12 cellular contexts compared by ENCODE assay signal in the genomic region with DNA sequence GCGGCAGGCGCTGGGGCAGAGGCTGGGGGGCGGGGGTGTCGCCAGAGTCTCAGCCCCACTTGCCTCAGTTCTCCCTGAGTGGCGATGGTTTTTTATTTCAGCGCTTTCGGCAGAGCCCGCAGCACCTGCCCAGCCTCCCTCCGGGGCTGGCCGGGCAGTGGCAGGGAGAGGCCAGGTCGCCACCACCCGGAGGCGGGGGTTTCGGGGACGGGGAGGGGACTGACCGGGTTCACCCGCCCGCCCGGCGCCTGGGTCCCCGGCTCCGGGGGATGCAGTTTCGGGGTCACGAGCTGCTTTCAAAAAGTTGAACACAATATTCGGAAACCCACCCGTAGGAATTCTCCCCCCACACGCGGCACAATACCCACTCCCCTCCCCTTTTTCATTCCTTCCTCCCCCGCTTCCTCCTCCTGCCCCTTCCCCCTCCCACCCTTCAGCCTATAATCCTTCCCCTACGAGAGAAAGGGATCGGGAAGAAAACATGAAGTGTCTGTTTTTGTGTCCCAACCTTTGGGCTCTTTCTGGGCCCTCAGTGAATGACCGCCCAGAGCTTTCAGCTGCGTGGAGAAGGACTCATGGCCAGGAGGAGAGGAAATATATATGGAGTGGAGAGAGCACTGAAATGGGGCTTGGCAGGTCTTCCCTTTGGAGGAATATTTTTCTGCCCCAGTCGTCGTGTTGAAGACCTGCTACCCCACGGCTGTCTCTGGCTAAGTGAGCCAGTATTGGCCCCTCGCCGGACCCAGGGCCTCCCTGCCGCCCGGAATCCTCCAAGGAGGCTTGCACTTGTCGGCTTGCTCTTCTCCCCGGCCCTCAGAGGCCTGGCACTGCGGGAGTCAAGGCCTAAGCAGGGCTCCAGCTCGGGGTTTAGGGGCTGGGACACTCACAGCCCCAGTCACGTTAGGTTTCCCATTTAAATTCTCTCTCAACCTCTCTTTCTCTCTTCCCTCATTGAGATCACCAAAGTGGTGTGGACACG. TPM values are rescaled to one million over a fixed set of nuclear protein-coding genes. Genes with fewer than 3 reads are reported as not detected.
A peak's percentile ranks its signal among the peaks of the same experiment; 100 is the strongest.
DNase-seq lines count a peak whose midpoint lies in the region; ATAC-seq and TF ChIP-seq lines count a peak whose summit lies in the region.
"Had no signal": no experiment of that assay in that cellular context is flagged by ENCODE, and none has a peak within 500 bp of the region (broad histone marks: within the 10 kb centered on the region; RNA-seq: fewer than 3 reads in every experiment).

No MANE protein-coding gene starts in this region.

- H3K9ac ChIP-seq in BLaER1 treated with 17β-estradiol and CSF1 and Interleukin-3, amounts not matched to agents 10 nM and 100 nM: peak overlapping the region in 1 of 11 experiments; percentile 26; a peak in 1 of 22 replicates
- no peak overlapping the region for H3K9ac ChIP-seq in HUES48 (ENCODE audit: low read depth, low read length)
- H3K9ac ChIP-seq in neuronal stem cell (ENCODE audit: low read depth, low read length, poor library complexity): peak overlapping the region; percentile 97

- intact Hi-C loops in left lung (cut with DNase I): no loop called here

- peak overlapping the region; percentile 85 for H2AFZ ChIP-seq in neuronal stem cell (ENCODE audit: low read length)

- peaks cover 21 to 37% (median 27%) of the 10 kb centered on the region in 11 experiments for H3K9me3 ChIP-seq in BLaER1 treated with 17β-estradiol and CSF1 and Interleukin-3, amounts not matched to agents 10 nM and 100 nM (replicated peaks in 1 of 11)
- no peaks in the 10 kb centered on the region for H3K9me3 ChIP-seq in HUES48 (ENCODE audit: control insufficient read depth, insufficient read depth, low read length)
- H3K9me3 ChIP-seq in ectodermal cell (ENCODE audit: control insufficient read depth, low read length): no peaks in the 10 kb centered on the region
- peaks cover 0 to 9% of the 10 kb centered on the region in 2 donors for H3K9me3 ChIP-seq in neuronal stem cell (replicated peaks in 1 of 2; ENCODE audit: control insufficient read depth in 2 of 2, insufficient read depth in 1 of 2, low read depth in 1 of 2, low read length in 2 of 2)
- H3K9me3 ChIP-seq in left lung: no peaks in the 10 kb centered on the region

- H2BK12ac ChIP-seq in neuronal stem cell (ENCODE audit: low read length): peak overlapping the region; percentile 92

- H3K23ac ChIP-seq in neuronal stem cell (ENCODE audit: low read depth, low read length, poor library complexity): peak overlapping the region; percentile 86

- H3K4ac ChIP-seq in neuronal stem cell (ENCODE audit: low read length): peak overlapping the region; percentile 99

- H2BK5ac ChIP-seq in neuronal stem cell (ENCODE audit: low read length): peak overlapping the region; percentile 100

- 0 to 1% methylated on average over 45 to 46 of the region's 46 CpGs for WGBS in ectodermal cell, 2 experiments
- no CpG with 5 or more reads among the region's 46 CpGs for WGBS in neuronal stem cell (ENCODE audit: extremely low coverage in 2 of 2, insufficient read length in 2 of 2, insufficient replicate concordance in 1 of 2), 2 donors

- peak overlapping the region; percentile 98 for H3K18ac ChIP-seq in neuronal stem cell (ENCODE audit: low read length)

- H3K27me3 ChIP-seq in BLaER1 treated with 17β-estradiol and CSF1 and Interleukin-3, amounts not matched to agents 10 nM and 100 nM: peaks cover 100% of the 10 kb centered on the region in 11 experiments
- H3K27me3 ChIP-seq in HUES48 (ENCODE audit: control insufficient read depth, insufficient read depth, low read length) (peaks cover 98% of the 10 kb centered on the region), ectodermal cell (ENCODE audit: control insufficient read depth, insufficient read depth, low read length, poor library complexity, severe bottlenecking) (peaks cover 100% of the 10 kb centered on the region), neuronal stem cell (ENCODE audit: control insufficient read depth in 3 of 3, insufficient read depth in 3 of 3, low read depth in 1 of 3, low read length in 3 of 3) (peaks cover 0 to 99% (median 0%) of the 10 kb centered on the region in 3 experiments), left lung (peaks cover 98 to 100% of the 10 kb centered on the region in 2 donors)

- H3K14ac ChIP-seq in neuronal stem cell (ENCODE audit: low read length): peak overlapping the region; percentile 91

- H2AK5ac ChIP-seq in neuronal stem cell (ENCODE audit: low read depth, low read length): peak overlapping the region; percentile 88

- H3K4me3 ChIP-seq in BLaER1 treated with 17β-estradiol and CSF1 and Interleukin-3, amounts not matched to agents 10 nM and 100 nM: peak overlapping the region in 7 of 10 experiments; percentile 3 to 53 (median 43); a peak in 10 of 20 replicates
- H3K4me3 ChIP-seq in HUES48 (ENCODE audit: low read depth, low read length): peak overlapping the region; percentile 56; the same call in 1 of the 2 replicates
- H3K4me3 ChIP-seq in ectodermal cell (ENCODE audit: insufficient read depth, low read depth, low read length): peak overlapping the region; percentile 26
- peak overlapping the region; percentile 20 to 88 for H3K4me3 ChIP-seq in neuronal stem cell (ENCODE audit: low read length in 2 of 2)
- peak overlapping the region in 1 of 2 donors; percentile 25 for H3K4me3 ChIP-seq in left lung

- TF ChIP-seq CTCF in left lung (IDR thresholded peaks at IDR 0.05): no peak

- H3K79me1 ChIP-seq in neuronal stem cell (ENCODE audit: low read depth, low read length): peaks cover 4% of the 10 kb centered on the region

- ATAC-seq in left lung: no peak

- peaks cover 16 to 25% (median 23%) of the 10 kb centered on the region in 10 experiments; a peak in 19 of 20 replicates for H3K4me1 ChIP-seq in BLaER1 treated with 17β-estradiol and CSF1 and Interleukin-3, amounts not matched to agents 10 nM and 100 nM
- H3K4me1 ChIP-seq in HUES48 (ENCODE audit: control insufficient read depth, insufficient read depth, low read length) (peaks cover 31% of the 10 kb centered on the region; the same call in 1 of the 2 replicates), ectodermal cell (ENCODE audit: control insufficient read depth, insufficient read depth, low read length) (peaks cover 61% of the 10 kb centered on the region), neuronal stem cell (ENCODE audit: control insufficient read depth in 2 of 2, insufficient read depth in 1 of 2, low read depth in 1 of 2, low read length in 2 of 2) (peaks cover 19 to 28% of the 10 kb centered on the region in 2 donors), left lung (peaks cover 6 to 62% of the 10 kb centered on the region in 2 donors)

- peak overlapping the region; percentile 46 to 94 (median 70); a peak in 21 of 22 replicates for H3K4me2 ChIP-seq in BLaER1 treated with 17β-estradiol and CSF1 and Interleukin-3, amounts not matched to agents 10 nM and 100 nM
- peak overlapping the region; percentile 95 for H3K4me2 ChIP-seq in neuronal stem cell (ENCODE audit: insufficient read depth, low read length, poor library complexity, severe bottlenecking)

- peaks cover 0 to 82% (median 65%) of the 10 kb centered on the region in 11 experiments; a peak in 16 of 22 replicates for H4K20me1 ChIP-seq in BLaER1 treated with 17β-estradiol and CSF1 and Interleukin-3, amounts not matched to agents 10 nM and 100 nM

- H3K27ac ChIP-seq in BLaER1 treated with 17β-estradiol and CSF1 and Interleukin-3, amounts not matched to agents 10 nM and 100 nM: no peak overlapping the region
- H3K27ac ChIP-seq in HUES48 (ENCODE audit: low read depth, low read length): no peak overlapping the region
- H3K27ac ChIP-seq in ectodermal cell (ENCODE audit: insufficient read depth, low read depth, low read length, poor library complexity, severe bottlenecking): no peak overlapping the region
- H3K27ac ChIP-seq in neuronal stem cell (replicated peaks; ENCODE audit: low read length): peak overlapping the region; percentile 99
- H3K27ac ChIP-seq in left lung: no peak overlapping the region

- no peaks in the 10 kb centered on the region for H3K36me3 ChIP-seq in BLaER1 treated with 17β-estradiol and CSF1 and Interleukin-3, amounts not matched to agents 10 nM and 100 nM
- H3K36me3 ChIP-seq in HUES48 (ENCODE audit: control insufficient read depth, insufficient read depth, low read length): no peaks in the 10 kb centered on the region
- H3K36me3 ChIP-seq in ectodermal cell (ENCODE audit: control insufficient read depth, insufficient read depth, low read length): no peaks in the 10 kb centered on the region
- peaks cover 0 to 2% of the 10 kb centered on the region in 2 donors for H3K36me3 ChIP-seq in neuronal stem cell (replicated peaks in 1 of 2; ENCODE audit: control insufficient read depth in 2 of 2, insufficient read depth in 2 of 2, low read length in 2 of 2)
- no peaks in the 10 kb centered on the region for H3K36me3 ChIP-seq in left lung

- H2BK120ac ChIP-seq in neuronal stem cell (ENCODE audit: low read depth, low read length): peak overlapping the region; percentile 97

- no peak for DNase-seq in neuronal stem cell (ENCODE audit: low spot score)
- no peak for DNase-seq in occipital lobe (lab: John Stamatoyannopoulos, UW)
- no peak for DNase-seq in left lung
- DNase-seq in COLO829 (ENCODE audit: low spot score): no peak
- DNase-seq in superior temporal gyrus (ENCODE audit: extremely low spot score): no peak
- DNase-seq: DMS153, left colon, NCI-H524 treated with DMSO at 0.1 percent for 48 hours, T-helper 9 cell had no signal

- no peak overlapping the region for H4K8ac ChIP-seq in neuronal stem cell (ENCODE audit: low read depth, low read length)

- H2BK15ac ChIP-seq in neuronal stem cell (ENCODE audit: low read length): peak overlapping the region; percentile 88

- H4K91ac ChIP-seq in neuronal stem cell (ENCODE audit: low read depth, low read length, poor library complexity): peak overlapping the region; percentile 89

RNA-seq across cellular contexts. Expression of a gene that starts 2.1 kb away (rescaled TPM):
- polyA plus RNA-seq in ectodermal cell (2013, experiment 1 of 4): 1.3 TPM
- 3.5 TPM for polyA plus RNA-seq in ectodermal cell (2013, experiment 2 of 4)
- 2.4 TPM for polyA plus RNA-seq in ectodermal cell (2013, experiment 3 of 4)
- 4.5 TPM for polyA plus RNA-seq in ectodermal cell (2013, experiment 4 of 4)
- 171 TPM for polyA plus RNA-seq in neuronal stem cell (2013, experiment 1 of 2)
- polyA plus RNA-seq in neuronal stem cell (2013, experiment 2 of 2): 176 TPM
- total RNA-seq in occipital lobe (not detected), left lung (not detected)
- total RNA-seq: left colon had no signal
